19 cellular contexts compared by ENCODE assay signal in the genomic region with DNA sequence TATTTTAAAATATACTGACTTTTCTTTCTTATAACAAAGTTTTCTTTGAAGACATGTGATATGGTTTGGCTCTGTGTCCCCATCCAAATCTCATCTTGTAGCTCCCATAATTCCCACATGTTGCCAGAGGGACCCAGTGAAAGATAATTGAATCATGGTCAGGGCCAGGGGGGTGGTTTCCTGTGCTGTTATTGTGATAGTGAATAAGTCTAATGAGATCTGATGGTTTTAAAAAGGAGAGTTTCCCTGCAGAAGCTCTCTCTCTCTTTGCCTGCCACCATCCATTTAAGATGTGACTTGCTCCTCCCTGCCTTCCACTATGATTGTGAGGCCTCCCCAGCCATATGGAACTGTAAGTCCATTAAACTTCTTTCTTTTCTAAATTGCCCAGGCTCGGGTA.
"Had no signal": no experiment of that assay in that cellular context is flagged by ENCODE, and none has a peak within 500 bp of the region (broad histone marks: within the 10 kb centered on the region; RNA-seq: fewer than 3 reads in every experiment).

No MANE protein-coding gene starts in this region.

- H3K36me3 ChIP-seq: SJCRH30 had no signal

- H3K4me3 ChIP-seq: SJCRH30, SK-N-MC had no signal

- DNase-seq: IMR-90, Karpas-422, KG1, MM.1S, NCI-H1092 treated with DMSO at 0.1 percent for 48 hours, NCI-H1436, NCI-H187, NCI-H2029, NCI-H2081 treated with DMSO at 0.1 percent for 48 hours, NCI-H2171, NCI-H345, NCI-H446 treated with DMSO at 0.1 percent for 48 hours, NCI-H510A treated with DMSO at 0.1 percent for 48 hours, NCI-H526, RPMI8226, SHP77 treated with DMSO at 0.1 percent for 48 hours, SJCRH30 had no signal

- ATAC-seq: HepG2 had no signal

- H3K27me3 ChIP-seq: SJCRH30 had no signal

- H3K9me3 ChIP-seq: SJCRH30 had no signal

- H3K4me1 ChIP-seq: SJCRH30 had no signal

- H3K27ac ChIP-seq: SJCRH30, SK-N-MC had no signal
